ENCODE assay signal across 23 cellular contexts in genomic region chr5:170109059-170110031, GRCh38. TPM values are rescaled to one million over a fixed set of nuclear protein-coding genes. Genes with fewer than 3 reads are reported as not detected.
"Had no signal": no experiment of that assay in that cellular context is flagged by ENCODE, and none has a peak within 500 bp of the region (broad histone marks: within the 10 kb centered on the region; RNA-seq: fewer than 3 reads in every experiment).

No MANE protein-coding gene starts in this region.

- H3K4me1 ChIP-seq: gastrocnemius medialis, pancreas, testis, upper lobe of right lung had no signal

- H3K36me3 Mint-ChIP-seq: activated CD4-positive, alpha-beta memory T cell treated with anti-CD3 and anti-CD28 coated beads for 36 hours; stimulated activated effector memory CD8-positive, alpha-beta T cell treated with anti-CD3 and anti-CD28 coated beads, Interleukin-12 subunit alpha, Interleukin-12 subunit beta, amount 100 ng/mL, for 72 hours had no signal

- H3K4me1 Mint-ChIP-seq: activated CD4-positive, alpha-beta T cell treated with anti-CD3 and anti-CD28 coated beads for 36 hours; stimulated activated effector memory CD8-positive, alpha-beta T cell treated with anti-CD3 and anti-CD28 coated beads, Interleukin-12 subunit alpha, Interleukin-12 subunit beta, amount 100 ng/mL, for 72 hours had no signal

- H3K4me3 Mint-ChIP-seq: activated CD4-positive, alpha-beta memory T cell treated with anti-CD3 and anti-CD28 coated beads for 36 hours; activated CD4-positive, alpha-beta T cell treated with anti-CD3 and anti-CD28 coated beads for 36 hours; stimulated activated effector memory CD8-positive, alpha-beta T cell treated with anti-CD3 and anti-CD28 coated beads, Interleukin-12 subunit alpha, Interleukin-12 subunit beta, amount 100 ng/mL, for 72 hours had no signal

- H3K9me3 ChIP-seq: gastrocnemius medialis, pancreas, testis, upper lobe of right lung had no signal

- DNase-seq: activated CD4-positive, alpha-beta memory T cell treated with anti-CD3 and anti-CD28 coated beads for 36 hours; activated CD4-positive, alpha-beta T cell treated with anti-CD3 and anti-CD28 coated beads for 36 hours; activated effector memory CD4-positive, alpha-beta T cell treated with Interleukin-2 at 50 U/mL for 16 hours; activated naive CD4-positive, alpha-beta T cell treated with anti-CD3 and anti-CD28 coated beads, Interleukin-2, amount 50 U/mL, for 16 hours; activated T-cell treated with anti-CD3 and anti-CD28 coated beads, Interleukin-2, amount 50 U/mL, for 48 hours; aorta; brain microvascular endothelial cell; central memory CD4-positive, alpha-beta T cell; gastrocnemius medialis; kidney; left ventricle myocardium superior; pancreas; stimulated activated CD4-positive, alpha-beta T cell treated with anti-CD3 and anti-CD28 coated beads, Interleukin-4, amount 100 ng/mL, for 1 hour; SW 1271; testis; upper lobe of right lung; WERI-Rb-1 had no signal

- H3K9me3 Mint-ChIP-seq: activated CD4-positive, alpha-beta memory T cell treated with anti-CD3 and anti-CD28 coated beads for 36 hours; stimulated activated effector memory CD8-positive, alpha-beta T cell treated with anti-CD3 and anti-CD28 coated beads, Interleukin-12 subunit alpha, Interleukin-12 subunit beta, amount 100 ng/mL, for 72 hours had no signal

- H3K36me3 ChIP-seq: brain microvascular endothelial cell, gastrocnemius medialis, pancreas, upper lobe of right lung, WERI-Rb-1 had no signal

- H3K27me3 ChIP-seq: brain microvascular endothelial cell, gastrocnemius medialis, pancreas, testis, upper lobe of right lung had no signal

- H3K27ac ChIP-seq: brain microvascular endothelial cell, gastrocnemius medialis, pancreas, testis, upper lobe of right lung, WERI-Rb-1 had no signal

- H3K27ac Mint-ChIP-seq: activated CD4-positive, alpha-beta memory T cell treated with anti-CD3 and anti-CD28 coated beads for 36 hours; activated CD4-positive, alpha-beta T cell treated with anti-CD3 and anti-CD28 coated beads for 36 hours; stimulated activated effector memory CD8-positive, alpha-beta T cell treated with anti-CD3 and anti-CD28 coated beads, Interleukin-12 subunit alpha, Interleukin-12 subunit beta, amount 100 ng/mL, for 72 hours had no signal

- H3K4me3 ChIP-seq: gastrocnemius medialis, pancreas, smooth muscle cell, testis, upper lobe of right lung had no signal

- ATAC-seq: activated CD4-positive, alpha-beta T cell treated with anti-CD3 and anti-CD28 coated beads for 36 hours; esophagus mucosa; gastrocnemius medialis; left ventricle myocardium superior; pancreas; sciatic nerve; stimulated activated effector memory CD8-positive, alpha-beta T cell treated with anti-CD3 and anti-CD28 coated beads, Interleukin-12 subunit alpha, Interleukin-12 subunit beta, amount 100 ng/mL, for 72 hours; upper lobe of right lung had no signal

- H3K4me2 ChIP-seq: smooth muscle cell had no signal

RNA-seq across cellular contexts. Expression of gene FOXI1, which starts 3.6 kb away (rescaled TPM):
- total RNA-seq: activated CD4-positive, alpha-beta memory T cell treated with anti-CD3 and anti-CD28 coated beads for 36 hours; activated CD4-positive, alpha-beta T cell treated with anti-CD3 and anti-CD28 coated beads for 36 hours; aorta; gastrocnemius medialis; left ventricle myocardium superior; pulmonary artery endothelial cell; sciatic nerve; smooth muscle cell; T-helper 2 cell treated with Interferon-gamma antibody and Interleukin-4, amounts not matched to agents 100 ng/mL and 5 ng/mL, for 36 hours; upper lobe of right lung had no signal
